Comparison of ENCODE assay signal across 1 cellular context in the genomic region with DNA sequence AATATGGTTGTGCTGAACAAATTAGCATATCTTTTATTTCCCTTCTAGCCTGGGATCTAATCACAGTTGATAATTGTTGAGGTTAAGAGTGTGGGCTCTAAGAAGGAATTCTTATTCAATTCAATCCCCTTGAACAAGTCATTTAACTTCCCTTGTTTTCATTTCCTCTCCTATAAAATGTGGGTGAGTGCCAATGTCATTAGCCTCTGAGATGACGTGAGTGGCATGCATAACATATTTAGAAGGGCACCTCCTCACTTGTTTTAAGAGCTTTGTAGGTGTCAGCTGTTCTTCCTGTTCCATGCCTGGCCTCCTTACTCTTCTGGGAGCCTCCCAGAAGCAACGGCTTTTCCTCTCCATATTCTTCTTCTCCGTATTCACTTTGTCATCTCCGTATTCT.
TF ChIP-seq lines count a peak whose summit lies in the region.

No MANE protein-coding gene starts in this region.

TF ChIP-seq in H1, 55 proteins besides CTCF, POLR2A, EP300 and RAD21 (continued from another document):
- TF ChIP-seq, protein P1, sequence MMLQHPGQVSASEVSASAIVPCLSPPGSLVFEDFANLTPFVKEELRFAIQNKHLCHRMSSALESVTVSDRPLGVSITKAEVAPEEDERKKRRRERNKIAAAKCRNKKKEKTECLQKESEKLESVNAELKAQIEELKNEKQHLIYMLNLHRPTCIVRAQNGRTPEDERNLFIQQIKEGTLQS (IDR thresholded peaks at IDR 0.05; ENCODE audit: insufficient read depth, low read depth, low read length), result no peak
- TF ChIP-seq TAF7 (optimal IDR thresholded peaks at IDR 0.05; ENCODE audit: borderline replicate concordance, low read depth, low read length) (no peak), CREB1 (IDR thresholded peaks at IDR 0.05) (no peak), HDAC2 (IDR thresholded peaks at IDR 0.05; ENCODE audit: borderline replicate concordance in 1 of 2, low read depth in 2 of 2, low read length in 2 of 2) (no peak), JUND (IDR thresholded peaks at IDR 0.05; ENCODE audit: low read length) (no peak)
